Comparison of ENCODE assay signal across 24 cellular contexts in genomic region chr18:40011201-40011600, GRCh38.
"Had no signal": no experiment of that assay in that cellular context is flagged by ENCODE, and none has a peak within 500 bp of the region (broad histone marks: within the 10 kb centered on the region; RNA-seq: fewer than 3 reads in every experiment).

No MANE protein-coding gene starts in this region.

- H3K4me1 ChIP-seq: left lung, lower lobe of right lung, right atrium auricular region, spleen, suprapubic skin, tibial artery, upper lobe of right lung had no signal

- H3K27ac ChIP-seq: left lung, lower lobe of right lung, neural progenitor cell, neutrophil, ovary, right atrium auricular region, spleen, suprapubic skin, thoracic aorta, tibial artery, upper lobe of right lung had no signal

- H3K4me2 ChIP-seq: neural progenitor cell had no signal

- H3K36me3 ChIP-seq: left lung, lower lobe of right lung, neural progenitor cell, neutrophil, ovary, right atrium auricular region, spleen, suprapubic skin, thoracic aorta, tibial artery, upper lobe of right lung had no signal

- DNase-seq: hippocampal formation; kidney; left colon; left lung; lower lobe of right lung; mammary epithelial cell; mesenchymal stem cell; naive thymus-derived CD8-positive, alpha-beta T cell; nephron progenitor cell; occipital lobe; ovary; small intestine; spleen; stimulated activated CD4-positive, alpha-beta T cell treated with anti-CD3 and anti-CD28 coated beads, Interleukin-4, amount 100 ng/mL, for 24 hours; stimulated activated naive CD4-positive, alpha-beta T cell; tibial artery; upper lobe of right lung had no signal

- H3K9ac ChIP-seq: neural progenitor cell had no signal

- H2AFZ ChIP-seq: neural progenitor cell had no signal

- ATAC-seq: left colon; left lung; lower lobe of right lung; naive thymus-derived CD8-positive, alpha-beta T cell; sciatic nerve; stimulated activated effector memory CD8-positive, alpha-beta T cell treated with anti-CD3 and anti-CD28 coated beads, Interleukin-12 subunit alpha, Interleukin-12 subunit beta, amount 100 ng/mL, for 72 hours; upper lobe of right lung had no signal

- H3K27me3 ChIP-seq: neural progenitor cell, neutrophil, ovary, right atrium auricular region, spleen, suprapubic skin, tibial artery, upper lobe of right lung had no signal

- H3K9me3 ChIP-seq: left lung, lower lobe of right lung, neutrophil, ovary, right atrium auricular region, spleen, suprapubic skin, thoracic aorta, tibial artery, upper lobe of right lung had no signal

- H3K4me3 ChIP-seq: left lung, lower lobe of right lung, neural progenitor cell, ovary, right atrium auricular region, spleen, suprapubic skin, thoracic aorta, tibial artery, upper lobe of right lung had no signal
